Comparison of ENCODE assay signal across 8 cellular contexts in the genomic region with DNA sequence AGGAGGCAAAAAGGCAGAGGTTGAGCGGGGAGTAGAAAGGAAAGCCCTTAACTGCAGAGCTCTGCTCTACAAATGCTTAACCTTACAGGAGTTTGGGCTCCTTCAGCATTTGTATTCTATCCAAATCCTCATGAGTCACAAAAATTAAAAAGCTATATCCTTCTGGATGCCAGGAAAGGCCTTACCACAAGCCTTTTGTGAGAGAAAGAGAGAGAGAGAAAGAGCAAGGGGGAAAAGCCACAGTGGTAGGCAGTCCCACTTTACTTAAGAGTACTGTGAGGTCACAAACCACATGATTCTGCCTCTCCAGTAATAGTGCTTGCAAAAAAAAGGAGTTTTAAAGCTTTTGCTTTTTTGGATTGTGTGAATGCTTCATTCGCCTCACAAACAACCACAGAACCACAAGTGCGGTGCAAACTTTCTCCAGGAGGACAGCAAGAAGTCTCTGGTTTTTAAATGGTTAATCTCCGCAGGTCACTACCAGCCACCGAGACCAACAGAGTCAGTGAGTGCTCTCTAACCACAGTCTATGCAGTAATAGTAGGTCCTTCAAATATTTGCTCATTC. TPM values are rescaled to one million over a fixed set of nuclear protein-coding genes. Genes with fewer than 3 reads are reported as not detected.
DNase-seq lines count a peak whose midpoint lies in the region; ATAC-seq and TF ChIP-seq lines count a peak whose summit lies in the region.

A gene (plus strand): TSS at position 375 of the 567 bp plus-strand sequence. CDS start 397 bp downstream, outside the sequence.

- peak within 1 kb of the TSS; percentile 36 for H3K4me3 ChIP-seq in GM23248
- H3K4me3 ChIP-seq in SK-N-MC, result peak within 1 kb of the TSS; percentile 80
- H3K4me3 ChIP-seq in fibroblast of the aortic adventitia (ENCODE audit: low read depth, low read length), result peak within 1 kb of the TSS; percentile 53
- H3K4me3 ChIP-seq in retinal pigment epithelial cell (ENCODE audit: low read length), result peak within 1 kb of the TSS; percentile 38
- H3K4me3 ChIP-seq in Caco-2 (ENCODE audit: low read depth, low read length), result no peak within 1 kb of the TSS
- no peak within 1 kb of the TSS for H3K4me3 ChIP-seq in suprapubic skin

- CTCF ChIA-PET in Caco-2 (lab: Charles Lee), result no interaction called here

- DNase-seq in GM23248, result peak; percentile 83
- DNase-seq in SK-N-MC (ENCODE audit: low read depth, low spot score), result peak; percentile 55
- DNase-seq in fibroblast of the aortic adventitia (ENCODE audit: low read depth), result peak; percentile 95
- DNase-seq in retinal pigment epithelial cell (ENCODE audit: low read depth), result peak; percentile 90
- DNase-seq in Caco-2, result no peak
- DNase-seq in suprapubic skin (ENCODE audit: low spot score in 2 of 2), result no peak

- H3K36me3 ChIP-seq in GM23248 (ENCODE audit: low read depth) (no peaks in the 10 kb centered on the region), SK-N-MC (ENCODE audit: insufficient read depth, low read length) (no peaks in the 10 kb centered on the region; the same call in 1 of the 2 replicates), Caco-2 (ENCODE audit: control insufficient read depth, insufficient read depth, low read length) (no peaks in the 10 kb centered on the region), suprapubic skin (no peaks in the 10 kb centered on the region)

- H3K4me3 Mint-ChIP-seq in Caco-2 (ENCODE audit: unreplicated experiment), result no peak within 1 kb of the TSS

- H3K9me3 ChIP-seq in GM23248 (ENCODE audit: low read depth) (no peaks in the 10 kb centered on the region), SK-N-MC (ENCODE audit: low read depth, low read length) (no peaks in the 10 kb centered on the region), Caco-2 (no peaks in the 10 kb centered on the region), suprapubic skin (no peaks in the 10 kb centered on the region)

- H3K4me1 Mint-ChIP-seq in Caco-2 (ENCODE audit: low read depth, unreplicated experiment), result no peaks in the 10 kb centered on the region

- peak within 1 kb of the TSS; percentile 56 for H3K27ac ChIP-seq in GM23248
- peak within 1 kb of the TSS; percentile 92 for H3K27ac ChIP-seq in SK-N-MC
- no peak within 1 kb of the TSS for H3K27ac ChIP-seq in suprapubic skin

- ATAC-seq in GM21381 (IDR thresholded peaks at IDR 0.05; ENCODE audit: unreplicated experiment) (no peak), HG02763 (IDR thresholded peaks at IDR 0.05; ENCODE audit: unreplicated experiment) (no peak)

- intact Hi-C loops in Caco-2 (cut with micrococcal nuclease; ENCODE audit: unreplicated experiment), result no loop called here

- H3F3A ChIP-seq in GM23248 (ENCODE audit: insufficient read depth), result peaks cover 16% of the 10 kb centered on the region; the same call in 1 of the 2 replicates

- no peaks in the 10 kb centered on the region for H4K20me1 ChIP-seq in GM23248 (ENCODE audit: insufficient read depth)

- BruUV-seq in Caco-2 (replicated peaks; lab: Mats Ljungman, UMichigan), result no TSS peak

- peaks cover 19% of the 10 kb centered on the region for H3K4me1 ChIP-seq in GM23248 (ENCODE audit: insufficient read depth)
- H3K4me1 ChIP-seq in Caco-2, result no peaks in the 10 kb centered on the region
- H3K4me1 ChIP-seq in suprapubic skin, result no peaks in the 10 kb centered on the region

- in situ Hi-C loops in GM23248 (cut with MboI), result no loop called here

- H3K79me2 ChIP-seq in GM23248 (ENCODE audit: insufficient read depth), result no peaks in the 10 kb centered on the region

- H3K27me3 ChIP-seq in GM23248 (replicated peaks; ENCODE audit: insufficient read depth) (no peaks in the 10 kb centered on the region), Caco-2 (replicated peaks; ENCODE audit: control insufficient read depth, insufficient read depth, low read length) (no peaks in the 10 kb centered on the region), suprapubic skin (no peaks in the 10 kb centered on the region)

- H3K36me3 Mint-ChIP-seq in Caco-2 (ENCODE audit: insufficient read depth, unreplicated experiment), result no peaks in the 10 kb centered on the region

- no peak for TF ChIP-seq POLR2A in suprapubic skin (IDR thresholded peaks at IDR 0.05)

- H2AFZ ChIP-seq in GM23248, result peak within 1 kb of the TSS; percentile 70

- H3K9me2 ChIP-seq in GM23248 (ENCODE audit: insufficient read depth), result no peaks in the 10 kb centered on the region

- TF ChIP-seq CTCF in fibroblast of the aortic adventitia (IDR thresholded peaks at IDR 0.05; ENCODE audit: insufficient read depth, low read length) (no peak), retinal pigment epithelial cell (conservative IDR thresholded peaks at IDR 0.05; ENCODE audit: low read depth, low read length) (no peak), Caco-2 (IDR thresholded peaks at IDR 0.05; ENCODE audit: insufficient read depth in 1 of 2, low read depth in 1 of 2, low read length in 1 of 2, severe bottlenecking in 1 of 2, unreplicated experiment in 1 of 2) (no peak), suprapubic skin (IDR thresholded peaks at IDR 0.05) (no peak)

- H3K27ac Mint-ChIP-seq in Caco-2 (ENCODE audit: unreplicated experiment), result no peak within 1 kb of the TSS

- no peaks in the 10 kb centered on the region for H3K9me3 Mint-ChIP-seq in Caco-2 (ENCODE audit: unreplicated experiment)

- no peaks in the 10 kb centered on the region for H3K27me3 Mint-ChIP-seq in Caco-2 (ENCODE audit: insufficient read depth, unreplicated experiment)

- H3K9ac ChIP-seq in GM23248 (peak within 1 kb of the TSS; percentile 49), SK-N-MC (ENCODE audit: insufficient read length) (peak within 1 kb of the TSS; percentile 77)

- POLR2A ChIA-PET in Caco-2 (lab: Charles Lee), result no interaction called here

- WGBS in GM23248 (ENCODE audit: low coverage in 1 of 2, low lambda C conversion rate in 2 of 2, missing lambda C conversion rate in 2 of 2), 2 experiments, result 69 to 72% methylated on average over 5 of the region's 5 CpGs
- 61% methylated on average over 5 of the region's 5 CpGs for WGBS in suprapubic skin

- H3K4me2 ChIP-seq in GM23248 (ENCODE audit: unreplicated experiment), result peak within 1 kb of the TSS; percentile 46

- TF ChIP-seq EP300 in suprapubic skin (IDR thresholded peaks at IDR 0.05), result no peak

RNA-seq across cellular contexts. Expression of the gene that starts here (rescaled TPM):
- total RNA-seq in GM23248 (2014; rRNA removed; shearing (Covaris generic)), result 4.4 and 5.7 TPM in 2 replicates
- 5.2 and 6.0 TPM in 2 replicates for polyA plus RNA-seq in GM23248 (2016; fragmentation: Nextera tagmentation; extraction: Ambion mirVana)
- total RNA-seq in fibroblast of the aortic adventitia (ENCODE audit: low replicate concordance) (0.74 and 5.8 TPM in 2 replicates), Caco-2 (2022) (not detected in 2 replicates), suprapubic skin (1 to 10 TPM; 2.6 to 5.9 (median 3.1) TPM)

Comparison
In these comparisons a context has a peak if more than half of its experiments do, and no peak if none do; other contexts are left out.
1. DNase-seq: peak in GM23248 (single experiment), SK-N-MC (single experiment), fibroblast of the aortic adventitia (single experiment) and retinal pigment epithelial cell (single experiment); none in Caco-2 (0 of 2) and suprapubic skin (0 of 2).
2. H3K4me3 ChIP-seq: peak in GM23248 (single experiment), SK-N-MC (single experiment), fibroblast of the aortic adventitia (single experiment) and retinal pigment epithelial cell (single experiment); none in Caco-2 (single experiment) and suprapubic skin (single experiment).